In genomic region chr16:58024673-58025350, GRCh38 we compare ENCODE assay signal across 8 cellular contexts. TPM values are rescaled to one million over a fixed set of nuclear protein-coding genes. Genes with fewer than 3 reads are reported as not detected.
DNase-seq lines count a peak whose midpoint lies in the region; ATAC-seq, FAIRE-seq and TF ChIP-seq lines count a peak whose summit lies in the region.

No MANE protein-coding gene starts in this region.

- H3K9ac ChIP-seq in MM.1S (ENCODE audit: low read length) (peak overlapping the region; percentile 18; the same call in 1 of the 2 replicates), GM12878 (ENCODE audit: control insufficient read depth, insufficient read depth, low read length) (no peak overlapping the region)

- POLR2A ChIA-PET in CD4-positive, alpha-beta T cell (lab: Charles Lee): interaction anchor here (0.7 to 4.7 kb wide), 4 partner anchors 25 to 290 kb away, joined by 3 to 28 read pairs (median 10); partner anchors contain the start of genes CFAP20, KATNB1, USB1 and ZNF319
- POLR2A ChIA-PET in GM12878 (lab: Charles Lee): interaction anchor here (0.6 to 1.7 kb wide), 3 partner anchors 97 to 605 kb away, joined by 3 to 9 read pairs (median 5); partner anchors contain the start of genes CFAP20 and CNOT1

- H3K4me2 ChIP-seq in MM.1S (ENCODE audit: low read depth, low read length): peak overlapping the region; percentile 99
- H3K4me2 ChIP-seq in GM12878 (ENCODE audit: control insufficient read depth, insufficient read depth): peak overlapping the region; percentile 85

- H3K4me1 Mint-ChIP-seq in CD4-positive, alpha-beta T cell (ENCODE audit: low read depth): peaks cover 20% of the 10 kb centered on the region

- peaks cover 7% of the 10 kb centered on the region for H3K27me3 ChIP-seq in CD4-positive, alpha-beta T cell (ENCODE audit: control insufficient read depth, insufficient read depth, low read length)
- H3K27me3 ChIP-seq in MM.1S (replicated peaks; ENCODE audit: insufficient read depth, low read length) (peaks cover 18% of the 10 kb centered on the region), GM12878 (replicated peaks in 1 of 2; ENCODE audit: control insufficient read depth in 2 of 2, insufficient read depth in 2 of 2, low read length in 1 of 2) (peaks cover 11 to 13% of the 10 kb centered on the region in 2 experiments)

- in situ Hi-C loops in GM12878 (cut with MboI): loop anchor here (5.0 kb wide), 1 partner anchor 102 kb away; the partner anchor contains the start of gene CFAP20

- no peaks in the 10 kb centered on the region for H3K9me3 ChIP-seq in CD4-positive, alpha-beta T cell (ENCODE audit: control insufficient read depth, low read length)
- H3K9me3 ChIP-seq in MM.1S (replicated peaks; ENCODE audit: insufficient read depth, low read length) (no peaks in the 10 kb centered on the region), GM12878 (replicated peaks; ENCODE audit: control insufficient read depth, insufficient read depth, low read length) (no peaks in the 10 kb centered on the region)

- H3K9me3 Mint-ChIP-seq in CD4-positive, alpha-beta T cell: no peaks in the 10 kb centered on the region

- SMC1A ChIA-PET in GM12878 (lab: Charles Lee; ENCODE audit: uncharacterized antibody, unreplicated experiment): interaction anchor here (0.9 to 2.3 kb wide), 2 partner anchors 97 to 102 kb away, joined by 4 to 17 read pairs; no protein-coding TSS in a partner anchor

- H3K36me3 ChIP-seq in MM.1S (replicated peaks; ENCODE audit: insufficient read depth, low read length) (no peaks in the 10 kb centered on the region), GM12878 (ENCODE audit: control insufficient read depth in 2 of 2, insufficient read depth in 2 of 2, low read length in 1 of 2) (no peaks in the 10 kb centered on the region; a peak in 1 of 4 replicates)

- no peaks in the 10 kb centered on the region for H3K79me2 ChIP-seq in MM.1S (ENCODE audit: low read length)
- H3K79me2 ChIP-seq in GM12878 (ENCODE audit: control insufficient read depth, insufficient read depth, low read length): no peaks in the 10 kb centered on the region

- H3K27ac ChIP-seq in CD4-positive, alpha-beta T cell (ENCODE audit: low read depth, low read length): no peak overlapping the region
- no peak overlapping the region for H3K27ac ChIP-seq in MM.1S (ENCODE audit: low read length)
- no peak overlapping the region for H3K27ac ChIP-seq in GM12878 (ENCODE audit: control insufficient read depth, insufficient read depth)

- no peaks in the 10 kb centered on the region; the same call in 1 of the 2 replicates for H3K4me1 ChIP-seq in MM.1S (ENCODE audit: low read length)
- H3K4me1 ChIP-seq in GM12878 (ENCODE audit: control insufficient read depth, insufficient read depth, low read length): no peaks in the 10 kb centered on the region; the same call in 1 of the 2 replicates

- H2AFZ ChIP-seq in MM.1S (ENCODE audit: low read length): peak overlapping the region; percentile 98
- peak overlapping the region; percentile 77 for H2AFZ ChIP-seq in GM12878 (ENCODE audit: control insufficient read depth, low read depth, low read length)

- peak overlapping the region; percentile 96 for H3K4me3 Mint-ChIP-seq in CD4-positive, alpha-beta T cell

- TF ChIP-seq POLR2A in GM12878 (IDR thresholded peaks at IDR 0.05; ENCODE audit: low read depth, low read length): no peak

- H3F3A ChIP-seq in MM.1S (ENCODE audit: insufficient read depth, low read length): no peaks in the 10 kb centered on the region

- no peak for TF ChIP-seq EP300 in GM12878 (IDR thresholded peaks at IDR 0.05; ENCODE audit: borderline replicate concordance in 1 of 2, control insufficient read depth in 1 of 2, low read depth in 2 of 2, low read length in 2 of 2)

- H3K27me3 Mint-ChIP-seq in CD4-positive, alpha-beta T cell: peaks cover 9% of the 10 kb centered on the region

- 15% methylated on average over 49 of the region's 49 CpGs for WGBS in GM12878 (ENCODE audit: insufficient coverage, insufficient replicate concordance, low lambda C conversion rate, missing lambda C conversion rate)

- peak overlapping the region; percentile 81 for H3K27ac Mint-ChIP-seq in CD4-positive, alpha-beta T cell

- no TSS peak for BruUV-seq in GM12878 (replicated peaks; lab: Mats Ljungman, UMichigan)

- RAD21 ChIA-PET in GM12878 (lab: Charles Lee; ENCODE audit: unreplicated experiment): interaction anchor here (0.6 to 3.8 kb wide), 4 partner anchors 82 to 105 kb away, joined by 4 to 27 read pairs (median 5); partner anchors contain the start of gene CFAP20

- CTCF ChIA-PET in CD4-positive, alpha-beta T cell (lab: Charles Lee): no interaction called here
- CTCF ChIA-PET in GM12878 (lab: Yijun Ruan, JAX): interaction anchor here (1.2 to 3.0 kb wide), 6 partner anchors 20 to 282 kb away, joined by 3 to 21 read pairs (median 6); no protein-coding TSS in a partner anchor

- peak in 1 of 10 experiments; percentile 5 for DNase-seq in CD4-positive, alpha-beta T cell
- DNase-seq in MM.1S: no peak
- DNase-seq in GM12878 (ENCODE audit: low read depth, low spot score): no peak
- peak; percentile 75 for DNase-seq in kidney tubule cell (ENCODE audit: low spot score)
- peak; percentile 17 for DNase-seq in stimulated activated naive CD8-positive, alpha-beta T cell treated with anti-CD3 and anti-CD28 coated beads, Interleukin-15, Interleukin-2, amounts not matched to agents 100 U/mL and 50 U/mL, for 24 hours
- DNase-seq in H4 (ENCODE audit: low spot score): no peak
- no peak for DNase-seq in SHP77 (lab: John Stamatoyannopoulos, UW)
- DNase-seq in middle frontal gyrus (ENCODE audit: extremely low spot score, low spot score): no peak

- no peak for TF ChIP-seq RAD21 in GM12878 (IDR thresholded peaks at IDR 0.05; ENCODE audit: insufficient read depth, low read depth, low read length)

- peak; percentile 31 for ATAC-seq in CD4-positive, alpha-beta T cell (ENCODE audit: poor library complexity)
- ATAC-seq in GM12878: peak; percentile 7
- no peak for ATAC-seq in stimulated activated naive CD8-positive, alpha-beta T cell treated with anti-CD3 and anti-CD28 coated beads, Interleukin-15, Interleukin-2, amounts not matched to agents 100 U/mL and 50 U/mL, for 24 hours

- peak overlapping the region; percentile 87 for H3K4me3 ChIP-seq in MM.1S (ENCODE audit: low read length)
- peak overlapping the region; percentile 67 for H3K4me3 ChIP-seq in GM12878

- no peaks in the 10 kb centered on the region for H3K9me2 ChIP-seq in MM.1S (replicated peaks; ENCODE audit: insufficient read depth, low read length)

- intact Hi-C loops in CD4-positive, alpha-beta T cell (cut with DNase I, micrococcal nuclease): loop anchor here (2.0 to 5.0 kb wide), 3 partner anchors 97 to 462 kb away; no protein-coding TSS in a partner anchor
- intact Hi-C loops in GM12878 (cut with micrococcal nuclease; ENCODE audit: unreplicated experiment): loop anchor here (2.0 to 10.0 kb wide), 3 partner anchors 104 to 462 kb away; partner anchors contain the start of genes CFAP20 and CSNK2A2

- peaks cover 7% of the 10 kb centered on the region for H3K36me3 Mint-ChIP-seq in CD4-positive, alpha-beta T cell (ENCODE audit: low read depth)

- H4K20me1 ChIP-seq in MM.1S (ENCODE audit: insufficient read depth, low read length) (no peaks in the 10 kb centered on the region), GM12878 (ENCODE audit: control insufficient read depth, insufficient read depth) (no peaks in the 10 kb centered on the region)

- no peak for TF ChIP-seq CTCF in CD4-positive, alpha-beta T cell (IDR thresholded peaks at IDR 0.05)
- no peak for TF ChIP-seq CTCF in MM.1S (IDR thresholded peaks at IDR 0.05; ENCODE audit: low read length)
- TF ChIP-seq CTCF in GM12878 (IDR thresholded peaks at IDR 0.05 in 2 of 3, conservative IDR thresholded peaks at IDR 0.05 in 1 of 3; ENCODE audit: control insufficient read depth in 2 of 3, extremely low read depth in 1 of 3, insufficient read depth in 1 of 3, low read depth in 3 of 3, low read length in 3 of 3): no peak

- FAIRE-seq in GM12878 (lab: Jason Lieb, UNC): no peak

RNA-seq across cellular contexts. Expression of gene MMP15, which starts 0.7 kb away (rescaled TPM):
- total RNA-seq in CD4-positive, alpha-beta T cell: under 1 TPM; 0.25 to 0.31 TPM
- 0.24 and 0.40 TPM in 2 replicates for total RNA-seq in GM12878 (2013; cell fraction: nucleolus; rRNA removed)
- not detected in 2 replicates for total RNA-seq in GM12878 (2014; rRNA removed)
- total RNA-seq in GM12878 (2014; rRNA removed; fragmentation: Illumina TruSeq; extraction: Trizol): not detected in 2 replicates
- 0.13 and 0.56 TPM in 2 replicates for total RNA-seq in GM12878 (2021)
- not detected for polyA plus RNA-seq in GM12878 (2011; ENCODE audit: low read depth)
- not detected in 2 replicates for polyA plus RNA-seq in GM12878 (2011; rRNA removed)
- 0.02 and 0.04 TPM in 2 replicates for polyA plus RNA-seq in GM12878 (2011; cell fraction: cytosol; rRNA removed)
- polyA plus RNA-seq in GM12878 (2011; cell fraction: nucleus; rRNA removed): not detected in 2 replicates
- 0.10 TPM in 1 of 2 replicates, not detected in the other for polyA plus RNA-seq in GM12878 (2012)
- not detected in 2 replicates for polyA plus RNA-seq in GM12878 (2014; fragmentation: Illumina TruSeq; extraction: Trizol)
- not detected for polyA plus RNA-seq in GM12878 (2014; fragmentation: Nextera tagmentation; extraction: Ambion mirVana)
- 0.10 TPM in 1 of 2 replicates, not detected in the other for polyA plus RNA-seq in GM12878 (2014; rRNA removed)
- polyA plus RNA-seq in GM12878 (2016; fragmentation: Nextera tagmentation; extraction: Ambion mirVana): under 1 TPM in 1 of 2 experiments, not detected in 1; 0.08 TPM
- polyA minus RNA-seq in GM12878 (2011; rRNA and poly(A)+ RNA removed): not detected in 2 replicates
- polyA minus RNA-seq in GM12878 (2011; cell fraction: cytosol; rRNA and poly(A)+ RNA removed): 0.62 and 0.67 TPM in 2 replicates
- 0.10 TPM in 1 of 2 replicates, not detected in the other for polyA minus RNA-seq in GM12878 (2011; cell fraction: nucleus; rRNA and poly(A)+ RNA removed)
- total RNA-seq in H4 (2014; rRNA removed; shearing (Covaris generic)): 1.6 and 2.0 TPM in 2 replicates

RNA-seq across cellular contexts. Expression of gene USB1, which starts 23.6 kb away (rescaled TPM):
- total RNA-seq in CD4-positive, alpha-beta T cell: 10 to 100 TPM; 22.4 to 25.7 TPM
- 44.1 and 54.1 TPM in 2 replicates for total RNA-seq in GM12878 (2013; cell fraction: nucleolus; rRNA removed)
- total RNA-seq in GM12878 (2014; rRNA removed) (9.7 and 9.9 TPM in 2 replicates), GM12878 (2014; rRNA removed; fragmentation: Illumina TruSeq; extraction: Trizol) (9.4 and 10.0 TPM in 2 replicates), GM12878 (2021) (50.2 and 50.8 TPM in 2 replicates)
- polyA plus RNA-seq in GM12878 (2011; ENCODE audit: low read depth): 20.3 TPM
- polyA plus RNA-seq in GM12878 (2011; rRNA removed) (28.3 and 45.4 TPM in 2 replicates), GM12878 (2014; fragmentation: Illumina TruSeq; extraction: Trizol) (37.6 and 39.7 TPM in 2 replicates), GM12878 (2014; fragmentation: Nextera tagmentation; extraction: Ambion mirVana) (1 to 10 TPM; 7.9 to 8.7 TPM), GM12878 (2014; rRNA removed) (41.1 and 43.5 TPM in 2 replicates), GM12878 (2016; fragmentation: Nextera tagmentation; extraction: Ambion mirVana) (10 to 100 TPM; 53.2 to 72.2 TPM)
- 50.4 and 59.0 TPM in 2 replicates for polyA plus RNA-seq in GM12878 (2011; cell fraction: cytosol; rRNA removed)
- 40.6 and 53.8 TPM in 2 replicates for polyA plus RNA-seq in GM12878 (2011; cell fraction: nucleus; rRNA removed)
- polyA plus RNA-seq in GM12878 (2012): 21.3 and 31.1 TPM in 2 replicates
- 33.4 and 50.6 TPM in 2 replicates for polyA minus RNA-seq in GM12878 (2011; rRNA and poly(A)+ RNA removed)
- 28.3 and 28.5 TPM in 2 replicates for polyA minus RNA-seq in GM12878 (2011; cell fraction: cytosol; rRNA and poly(A)+ RNA removed)
- 19.0 and 30.3 TPM in 2 replicates for polyA minus RNA-seq in GM12878 (2011; cell fraction: nucleus; rRNA and poly(A)+ RNA removed)
- 28.6 and 30.5 TPM in 2 replicates for total RNA-seq in H4 (2014; rRNA removed; shearing (Covaris generic))

RNA-seq across cellular contexts. Expression of gene ZNF319, which starts 24.3 kb away (rescaled TPM):
- 10 to 100 TPM; 11.4 to 12.9 TPM for total RNA-seq in CD4-positive, alpha-beta T cell
- total RNA-seq in GM12878 (2013; cell fraction: nucleolus; rRNA removed): 4.3 and 5.1 TPM in 2 replicates
- total RNA-seq in GM12878 (2014; rRNA removed) (1.4 TPM in 2 replicates), GM12878 (2014; rRNA removed; fragmentation: Illumina TruSeq; extraction: Trizol) (1.1 TPM in 2 replicates), GM12878 (2021) (6.9 and 7.4 TPM in 2 replicates)
- polyA plus RNA-seq in GM12878 (2011; ENCODE audit: low read depth): 1.4 TPM
- polyA plus RNA-seq in GM12878 (2011; rRNA removed) (0.72 and 1.7 TPM in 2 replicates), GM12878 (2014; fragmentation: Illumina TruSeq; extraction: Trizol) (1.2 and 1.8 TPM in 2 replicates), GM12878 (2014; fragmentation: Nextera tagmentation; extraction: Ambion mirVana) (under 1 TPM; 0.29 to 0.69 TPM), GM12878 (2014; rRNA removed) (2.7 and 3.7 TPM in 2 replicates), GM12878 (2016; fragmentation: Nextera tagmentation; extraction: Ambion mirVana) (1 to 10 TPM; 2.8 to 3.3 TPM)
- polyA plus RNA-seq in GM12878 (2011; cell fraction: cytosol; rRNA removed): 2.5 and 2.7 TPM in 2 replicates
- polyA plus RNA-seq in GM12878 (2011; cell fraction: nucleus; rRNA removed): 5.4 and 8.8 TPM in 2 replicates
- 3.7 and 4.1 TPM in 2 replicates for polyA plus RNA-seq in GM12878 (2012)
- 2.8 and 5.1 TPM in 2 replicates for polyA minus RNA-seq in GM12878 (2011; rRNA and poly(A)+ RNA removed)
- polyA minus RNA-seq in GM12878 (2011; cell fraction: cytosol; rRNA and poly(A)+ RNA removed): 2.1 TPM in 2 replicates
- 5.0 and 7.0 TPM in 2 replicates for polyA minus RNA-seq in GM12878 (2011; cell fraction: nucleus; rRNA and poly(A)+ RNA removed)
- total RNA-seq in H4 (2014; rRNA removed; shearing (Covaris generic)): 1.1 and 1.5 TPM in 2 replicates

RNA-seq across cellular contexts. Expression of gene CNGB1, which starts 53.9 kb away (rescaled TPM):
- not detected for total RNA-seq in CD4-positive, alpha-beta T cell
- total RNA-seq in GM12878 (2013; cell fraction: nucleolus; rRNA removed): not detected in 2 replicates
- total RNA-seq in GM12878 (2014; rRNA removed): not detected in 2 replicates
- total RNA-seq in GM12878 (2014; rRNA removed; fragmentation: Illumina TruSeq; extraction: Trizol): not detected in 2 replicates
- total RNA-seq in GM12878 (2021): not detected in 2 replicates
- not detected for polyA plus RNA-seq in GM12878 (2011; ENCODE audit: low read depth)
- polyA plus RNA-seq in GM12878 (2011; rRNA removed): 0.03 TPM in 1 of 2 replicates, not detected in the other
- 0.03 and 0.10 TPM in 2 replicates for polyA plus RNA-seq in GM12878 (2011; cell fraction: cytosol; rRNA removed)
- 0.04 and 0.15 TPM in 2 replicates for polyA plus RNA-seq in GM12878 (2011; cell fraction: nucleus; rRNA removed)
- not detected in 2 replicates for polyA plus RNA-seq in GM12878 (2012)
- polyA plus RNA-seq in GM12878 (2014; fragmentation: Illumina TruSeq; extraction: Trizol): not detected in 2 replicates
- not detected for polyA plus RNA-seq in GM12878 (2014; fragmentation: Nextera tagmentation; extraction: Ambion mirVana)
- polyA plus RNA-seq in GM12878 (2014; rRNA removed): not detected in 2 replicates
- polyA plus RNA-seq in GM12878 (2016; fragmentation: Nextera tagmentation; extraction: Ambion mirVana): not detected
- polyA minus RNA-seq in GM12878 (2011; rRNA and poly(A)+ RNA removed): not detected in 2 replicates
- polyA minus RNA-seq in GM12878 (2011; cell fraction: cytosol; rRNA and poly(A)+ RNA removed): not detected in 2 replicates
- polyA minus RNA-seq in GM12878 (2011; cell fraction: nucleus; rRNA and poly(A)+ RNA removed): not detected in 2 replicates
- total RNA-seq in H4 (2014; rRNA removed; shearing (Covaris generic)): 0.06 TPM in 1 of 2 replicates, not detected in the other

Comparison
In these comparisons a context has a peak if more than half of its experiments do, and no peak if none do; other contexts are left out.
1. DNase-seq: peak in kidney tubule cell (single experiment) and stimulated activated naive CD8-positive, alpha-beta T cell treated with anti-CD3 and anti-CD28 coated beads, Interleukin-15, Interleukin-2, amounts not matched to agents 100 U/mL and 50 U/mL, for 24 hours (single experiment); none in MM.1S (single experiment), GM12878 (single experiment), H4 (single experiment), SHP77 (0 of 2) and middle frontal gyrus (single experiment).